ENCODE assay signal across 8 cellular contexts in the genomic region with DNA sequence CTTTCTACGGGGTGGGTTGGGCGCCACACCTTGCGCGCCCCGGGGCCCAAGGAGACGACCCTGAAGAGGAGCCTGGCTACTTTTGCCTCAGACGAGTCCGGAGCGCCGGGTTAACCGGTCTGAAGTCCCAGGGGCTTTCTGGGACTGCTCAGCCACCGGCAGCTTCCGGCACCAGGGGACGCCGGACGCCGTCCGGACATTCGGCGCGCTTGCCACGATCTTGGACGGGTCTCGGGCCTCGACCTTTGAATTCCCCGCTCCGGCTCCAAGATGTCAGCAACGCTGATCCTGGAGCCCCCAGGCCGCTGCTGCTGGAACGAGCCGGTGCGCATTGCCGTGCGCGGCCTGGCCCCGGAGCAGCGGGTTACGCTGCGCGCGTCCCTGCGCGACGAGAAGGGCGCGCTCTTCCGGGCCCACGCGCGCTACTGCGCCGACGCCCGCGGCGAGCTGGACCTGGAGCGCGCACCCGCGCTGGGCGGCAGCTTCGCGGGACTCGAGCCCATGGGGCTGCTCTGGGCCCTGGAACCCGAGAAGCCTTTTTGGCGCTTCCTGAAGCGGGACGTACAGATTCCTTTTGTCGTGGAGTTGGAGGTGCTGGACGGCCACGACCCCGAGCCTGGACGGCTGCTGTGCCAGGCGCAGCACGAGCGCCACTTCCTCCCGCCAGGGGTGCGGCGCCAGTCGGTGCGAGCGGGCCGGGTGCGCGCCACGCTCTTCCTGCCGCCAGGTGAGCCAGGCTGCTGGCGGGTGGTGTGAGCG. TPM values are rescaled to one million over a fixed set of nuclear protein-coding genes. Genes with fewer than 3 reads are reported as not detected.
DNase-seq lines count a peak whose midpoint lies in the region; FAIRE-seq and TF ChIP-seq lines count a peak whose summit lies in the region.

TSS of gene ACOT4 (plus strand) at position 184 of the 759 bp plus-strand sequence. CDS start at position 271, 87 bp downstream.

- no peak within 1 kb of the TSS for H3K27ac Mint-ChIP-seq in activated T-cell treated with anti-CD3 and anti-CD28 coated beads, Interleukin-2, amount 50 U/mL, for 24 hours
- H3K27ac Mint-ChIP-seq in neural crest cell (ENCODE audit: unreplicated experiment) = no peak within 1 kb of the TSS

- peaks cover 14% of the 10 kb centered on the region for H3K4me1 Mint-ChIP-seq in activated T-cell treated with anti-CD3 and anti-CD28 coated beads, Interleukin-2, amount 50 U/mL, for 24 hours (ENCODE audit: low read depth)
- no peaks in the 10 kb centered on the region for H3K4me1 Mint-ChIP-seq in neural crest cell

- H3K27me3 Mint-ChIP-seq in activated T-cell treated with anti-CD3 and anti-CD28 coated beads, Interleukin-2, amount 50 U/mL, for 24 hours = no peaks in the 10 kb centered on the region
- H3K27me3 Mint-ChIP-seq in neural crest cell (ENCODE audit: low read depth) = peaks cover 32% of the 10 kb centered on the region

- peak; percentile 97 for FAIRE-seq in urothelium cell line (lab: Jason Lieb, UNC)

- peak within 1 kb of the TSS; percentile 65 for H3K4me3 Mint-ChIP-seq in activated T-cell treated with anti-CD3 and anti-CD28 coated beads, Interleukin-2, amount 50 U/mL, for 24 hours
- H3K4me3 Mint-ChIP-seq in neural crest cell = peak within 1 kb of the TSS; percentile 59

- DNase-seq in AG10803 (ENCODE audit: low read depth) (peak; percentile 35), NCI-H2196 (lab: John Stamatoyannopoulos, UW; ENCODE audit: unreplicated experiment) (peak; percentile 64), fibroblast of peridontal ligament (ENCODE audit: extremely low read depth) (peak; percentile 24), neural crest cell (ENCODE audit: low read depth, low spot score) (peak; percentile 32), urothelium cell line (ENCODE audit: low spot score) (peak; percentile 83), globus pallidus (ENCODE audit: low spot score) (no peak)
- DNase-seq in activated T-cell treated with anti-CD3 and anti-CD28 coated beads, Interleukin-2, amount 50 U/mL, for 24 hours = peak; percentile 77

- peaks cover 6% of the 10 kb centered on the region for H3K9me3 Mint-ChIP-seq in activated T-cell treated with anti-CD3 and anti-CD28 coated beads, Interleukin-2, amount 50 U/mL, for 24 hours
- no peaks in the 10 kb centered on the region for H3K9me3 Mint-ChIP-seq in neural crest cell

- peak; percentile 53 for TF ChIP-seq POLR2A in GM19193 (IDR thresholded peaks at IDR 0.05; ENCODE audit: extremely low read depth, insufficient read depth, insufficient read length)

- peak within 1 kb of the TSS; percentile 60 for H3K4me3 ChIP-seq in AG10803 (ENCODE audit: low read length)

- H3K36me3 Mint-ChIP-seq in activated T-cell treated with anti-CD3 and anti-CD28 coated beads, Interleukin-2, amount 50 U/mL, for 24 hours (ENCODE audit: low read depth) = no peaks in the 10 kb centered on the region
- no peaks in the 10 kb centered on the region for H3K36me3 Mint-ChIP-seq in neural crest cell (ENCODE audit: low read depth)

- TF ChIP-seq CTCF in AG10803 (conservative IDR thresholded peaks at IDR 0.05; ENCODE audit: low read length) (no peak), neural crest cell (conservative IDR thresholded peaks at IDR 0.05) (peak; percentile 41)

RNA-seq across cellular contexts. Expression of gene ACOT4, which starts in this region (rescaled TPM):
- 0.98 TPM in 2 replicates for total RNA-seq in neural crest cell

Comparison
In these comparisons a context has a peak if more than half of its experiments do, and no peak if none do; other contexts are left out.
1. Peak in DNase-seq in neural crest cell; RNA of the gene not detected or under 1 TPM.